Comparison of ENCODE assay signal across 34 cellular contexts in the genomic region with DNA sequence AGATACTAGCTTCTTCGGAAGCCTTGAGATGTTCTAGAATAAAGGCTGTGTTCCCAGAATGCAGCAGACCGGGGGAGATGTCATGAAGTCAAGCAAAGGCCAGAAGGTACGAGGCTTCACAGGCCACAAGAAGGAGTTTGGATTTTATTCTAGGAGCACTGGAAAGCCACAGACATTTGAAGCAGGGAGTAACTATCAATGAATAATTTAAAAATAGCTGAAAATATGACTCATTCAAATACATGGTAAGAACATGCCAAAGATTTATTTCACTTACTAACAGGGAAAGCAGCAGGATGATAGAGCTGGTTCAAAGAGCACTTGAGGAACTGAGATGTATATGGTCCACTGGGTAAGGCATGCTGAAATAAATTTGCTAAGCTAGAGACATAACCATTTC. TPM values are rescaled to one million over a fixed set of nuclear protein-coding genes. Genes with fewer than 3 reads are reported as not detected.
"Had no signal": no experiment of that assay in that cellular context is flagged by ENCODE, and none has a peak within 500 bp of the region (broad histone marks: within the 10 kb centered on the region; RNA-seq: fewer than 3 reads in every experiment).

No MANE protein-coding gene starts in this region.

- H3K4me3 ChIP-seq: ascending aorta, esophagus muscularis mucosa, gastrocnemius medialis, hepatocyte, pancreas, prostate gland, smooth muscle cell, tibial nerve, uterus had no signal

- DNase-seq: activated CD4-positive, alpha-beta T cell treated with anti-CD3 and anti-CD28 coated beads for 48 hours; activated CD4-positive, alpha-beta T cell treated with anti-CD3 and anti-CD28 coated beads, Interleukin-2, amount 50 U/mL, for 48 hours; activated CD8-positive, alpha-beta memory T cell treated with anti-CD3 and anti-CD28 coated beads for 24 hours; activated gamma-delta T cell; activated naive CD4-positive, alpha-beta T cell treated with anti-CD3 and anti-CD28 coated beads, Interleukin-2, amount 10 ng/mL, durations not matched to agents 7 days and 5 days; activated naive CD8-positive, alpha-beta T cell treated with anti-CD3 and anti-CD28 coated beads, Interleukin-2, amount 10 ng/mL, durations not matched to agents 7 days and 5 days; dermis blood vessel endothelial cell; effector CD4-positive, alpha-beta T cell; gastrocnemius medialis; left colon; mammary epithelial cell; naive thymus-derived CD4-positive, alpha-beta T cell; pancreas; retina; stimulated activated CD4-positive, alpha-beta T cell treated with anti-CD3 and anti-CD28 coated beads, Interleukin-2, amount 100 ng/mL, for 24 hours; stimulated activated naive CD4-positive, alpha-beta T cell; SW 1271; T1000; uterus; WERI-Rb-1 had no signal

- H2AFZ ChIP-seq: hepatocyte had no signal

- ATAC-seq: activated CD4-positive, CD25-positive, alpha-beta regulatory T cell treated with anti-CD3 and anti-CD28 coated beads, Interleukin-2, amount 50 U/mL, for 24 hours; gastrocnemius medialis; left colon; naive thymus-derived CD4-positive, alpha-beta T cell; pancreas; sciatic nerve had no signal

- H3K27me3 Mint-ChIP-seq: central memory CD8-positive, alpha-beta T cell had no signal

- H3K4me1 Mint-ChIP-seq: activated naive CD4-positive, alpha-beta T cell treated with anti-CD3 and anti-CD28 coated beads, Interleukin-2, amount 10 ng/mL, durations not matched to agents 7 days and 5 days; activated naive CD8-positive, alpha-beta T cell treated with anti-CD3 and anti-CD28 coated beads, Interleukin-2, amount 10 ng/mL, durations not matched to agents 7 days and 5 days; central memory CD8-positive, alpha-beta T cell; naive thymus-derived CD4-positive, alpha-beta T cell had no signal

- H3K36me3 ChIP-seq: ascending aorta, esophagus muscularis mucosa, gastrocnemius medialis, pancreas, prostate gland, tibial nerve, uterus, WERI-Rb-1 had no signal

- H3K4me3 Mint-ChIP-seq: activated naive CD4-positive, alpha-beta T cell treated with anti-CD3 and anti-CD28 coated beads, Interleukin-2, amount 10 ng/mL, durations not matched to agents 7 days and 5 days; activated naive CD8-positive, alpha-beta T cell treated with anti-CD3 and anti-CD28 coated beads, Interleukin-2, amount 10 ng/mL, durations not matched to agents 7 days and 5 days; activated T-helper 1 cell treated with anti-CD3 and anti-CD28 coated beads, Interleukin-12 subunit alpha, Interleukin-12 subunit beta, Interleukin-2, Interleukin-4 antibody, amounts not matched to agents 30 ng/mL and 10 ng/mL and 1 ng/mL, durations not matched to agents 14 hours and 24 hours and 36 hours; central memory CD8-positive, alpha-beta T cell; naive thymus-derived CD4-positive, alpha-beta T cell; T-helper 1 cell treated with Interleukin-12 subunit alpha and Interleukin-12 subunit beta and Interleukin-4 antibody, amounts not matched to agents 30 μg/mL and 1 μg/mL, for 36 hours had no signal

- FAIRE-seq: keratinocyte, pancreas had no signal

- H3K27ac Mint-ChIP-seq: activated naive CD4-positive, alpha-beta T cell treated with anti-CD3 and anti-CD28 coated beads, Interleukin-2, amount 10 ng/mL, durations not matched to agents 7 days and 5 days; activated naive CD8-positive, alpha-beta T cell treated with anti-CD3 and anti-CD28 coated beads, Interleukin-2, amount 10 ng/mL, durations not matched to agents 7 days and 5 days; activated T-helper 1 cell treated with anti-CD3 and anti-CD28 coated beads, Interleukin-12 subunit alpha, Interleukin-12 subunit beta, Interleukin-2, Interleukin-4 antibody, amounts not matched to agents 30 ng/mL and 10 ng/mL and 1 ng/mL, durations not matched to agents 14 hours and 24 hours and 36 hours; naive thymus-derived CD4-positive, alpha-beta T cell; T-helper 1 cell treated with Interleukin-12 subunit alpha and Interleukin-12 subunit beta and Interleukin-4 antibody, amounts not matched to agents 30 μg/mL and 1 μg/mL, for 36 hours had no signal

- H3K27me3 ChIP-seq: ascending aorta, gastrocnemius medialis, hepatocyte, tibial nerve, uterus had no signal

- H3K4me1 ChIP-seq: ascending aorta, esophagus muscularis mucosa, gastrocnemius medialis, pancreas, prostate gland, tibial nerve, uterus had no signal

- H3K27ac ChIP-seq: ascending aorta, esophagus muscularis mucosa, gastrocnemius medialis, hepatocyte, pancreas, prostate gland, tibial nerve, uterus, WERI-Rb-1 had no signal

- H3K36me3 Mint-ChIP-seq: activated naive CD4-positive, alpha-beta T cell treated with anti-CD3 and anti-CD28 coated beads, Interleukin-2, amount 10 ng/mL, durations not matched to agents 7 days and 5 days; activated naive CD8-positive, alpha-beta T cell treated with anti-CD3 and anti-CD28 coated beads, Interleukin-2, amount 10 ng/mL, durations not matched to agents 7 days and 5 days; naive thymus-derived CD4-positive, alpha-beta T cell had no signal

- H3K9me3 ChIP-seq: ascending aorta, gastrocnemius medialis, pancreas, prostate gland, uterus had no signal

- H3K4me2 ChIP-seq: hepatocyte, smooth muscle cell had no signal

- H3K9me3 Mint-ChIP-seq: activated naive CD4-positive, alpha-beta T cell treated with anti-CD3 and anti-CD28 coated beads, Interleukin-2, amount 10 ng/mL, durations not matched to agents 7 days and 5 days; activated T-helper 1 cell treated with anti-CD3 and anti-CD28 coated beads, Interleukin-12 subunit alpha, Interleukin-12 subunit beta, Interleukin-2, Interleukin-4 antibody, amounts not matched to agents 30 ng/mL and 10 ng/mL and 1 ng/mL, durations not matched to agents 14 hours and 24 hours and 36 hours; central memory CD8-positive, alpha-beta T cell; T-helper 1 cell treated with Interleukin-12 subunit alpha and Interleukin-12 subunit beta and Interleukin-4 antibody, amounts not matched to agents 30 μg/mL and 1 μg/mL, for 36 hours had no signal

RNA-seq across cellular contexts. Expression of gene MSX2, which starts 53.2 kb away (rescaled TPM):
- total RNA-seq: activated naive CD8-positive, alpha-beta T cell treated with anti-CD3 and anti-CD28 coated beads, Interleukin-2, amount 10 ng/mL, durations not matched to agents 7 days and 5 days; activated T-helper 1 cell treated with anti-CD3 and anti-CD28 coated beads, Interleukin-12 subunit alpha, Interleukin-12 subunit beta, Interleukin-2, Interleukin-4 antibody, amounts not matched to agents 30 ng/mL and 10 ng/mL and 1 ng/mL, durations not matched to agents 14 hours and 24 hours and 36 hours; ascending aorta; naive thymus-derived CD4-positive, alpha-beta T cell; temporal lobe had no signal
- polyA plus RNA-seq: naive thymus-derived CD4-positive, alpha-beta T cell; neural cell had no signal
